Comparison of ENCODE assay signal across 8 cellular contexts in the genomic region with DNA sequence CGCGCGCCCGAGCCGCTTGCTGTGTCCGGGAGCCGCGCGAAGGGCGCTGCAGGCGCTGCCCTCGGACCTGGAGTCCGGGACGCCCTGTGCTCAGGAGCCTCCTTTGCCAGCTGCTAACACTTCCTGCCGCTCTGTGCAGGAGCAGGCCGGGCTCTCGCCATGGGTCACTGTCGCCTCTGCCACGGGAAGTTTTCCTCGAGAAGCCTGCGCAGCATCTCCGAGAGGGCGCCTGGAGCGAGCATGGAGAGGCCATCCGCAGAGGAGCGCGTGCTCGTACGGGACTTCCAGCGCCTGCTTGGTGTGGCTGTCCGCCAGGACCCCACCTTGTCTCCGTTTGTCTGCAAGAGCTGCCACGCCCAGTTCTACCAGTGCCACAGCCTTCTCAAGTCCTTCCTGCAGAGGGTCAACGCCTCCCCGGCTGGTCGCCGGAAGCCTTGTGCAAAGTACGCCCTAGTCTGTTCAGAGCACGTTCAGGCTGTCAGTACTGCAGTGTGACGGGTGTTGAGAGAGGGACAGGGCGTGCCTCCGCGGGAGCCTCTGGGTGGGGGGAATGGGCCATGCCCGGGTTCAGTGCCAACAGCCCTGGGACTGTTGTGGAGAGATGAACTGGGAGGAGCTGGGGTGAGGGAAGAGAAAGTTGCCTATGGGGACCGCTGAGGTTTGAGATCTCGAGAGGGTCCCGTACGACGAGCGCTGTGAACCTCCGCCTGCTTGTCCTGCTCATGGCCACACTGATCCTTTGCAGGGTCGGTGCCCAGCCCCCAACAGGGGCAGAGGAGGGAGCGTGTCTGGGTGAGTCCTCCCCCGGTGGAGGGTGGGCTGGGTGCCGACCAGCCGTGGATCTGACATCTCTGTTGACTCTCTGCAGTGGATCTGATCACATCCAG. TPM values are rescaled to one million over a fixed set of nuclear protein-coding genes. Genes with fewer than 3 reads are reported as not detected.
DNase-seq lines count a peak whose midpoint lies in the region; ATAC-seq and TF ChIP-seq lines count a peak whose summit lies in the region.

No MANE protein-coding gene starts in this region.

- H3K36me3 ChIP-seq in HEK293 (ENCODE audit: control insufficient read depth in 2 of 2, insufficient read depth in 1 of 2, low read length in 2 of 2) = peaks cover 21 to 41% of the 10 kb centered on the region in 2 experiments; a peak in 2 of 3 replicates
- H3K36me3 ChIP-seq in RWPE2 (ENCODE audit: low read depth) = peaks cover 47% of the 10 kb centered on the region
- H3K36me3 ChIP-seq in cardiac muscle cell = peaks cover 5% of the 10 kb centered on the region
- H3K36me3 ChIP-seq in prostate gland = no peaks in the 10 kb centered on the region

- H3K4me3 ChIP-seq in HEK293 (ENCODE audit: low read depth, low read length) (peak overlapping the region; percentile 70), RWPE2 (ENCODE audit: severe bottlenecking) (peak overlapping the region; percentile 79), cardiac muscle cell (peak overlapping the region; percentile 80), prostate gland (peak overlapping the region; percentile 72 to 97)

- CTCF ChIA-PET in HEK293 (lab: Yijun Ruan, JAX) = interaction anchor here (1.0 kb wide), 1 partner anchor 17 kb away, joined by 3 read pairs; no protein-coding TSS in a partner anchor
- CTCF ChIA-PET in activated naive CD4-positive, alpha-beta T cell treated with anti-CD3 and anti-CD28 coated beads for 36 hours (lab: Charles Lee) = interaction anchor here (0.6 to 4.8 kb wide), 3 partner anchors 17 to 22 kb away, joined by 3 to 20 read pairs (median 15); no protein-coding TSS in a partner anchor

- intact Hi-C loops in activated naive CD4-positive, alpha-beta T cell treated with anti-CD3 and anti-CD28 coated beads for 36 hours (cut with micrococcal nuclease) = loop anchor here (1.0 to 5.0 kb wide), 3 partner anchors 11 to 140 kb away; no protein-coding TSS in a partner anchor
- intact Hi-C loops in prostate gland (cut with DNase I) = loop anchor here (2.0 to 5.0 kb wide), 2 partner anchors 22 to 150 kb away; a partner anchor contains a TSS

- H3K9me3 ChIP-seq in HEK293 (ENCODE audit: control insufficient read depth, insufficient read depth, low read depth, low read length) = no peaks in the 10 kb centered on the region
- no peaks in the 10 kb centered on the region for H3K9me3 ChIP-seq in RWPE2 (ENCODE audit: severe bottlenecking)
- H3K9me3 ChIP-seq in cardiac muscle cell (ENCODE audit: low read depth) = no peaks in the 10 kb centered on the region
- no peaks in the 10 kb centered on the region for H3K9me3 ChIP-seq in prostate gland

- peaks cover 5% of the 10 kb centered on the region; the same call in 1 of the 2 replicates for H3K4me1 ChIP-seq in HEK293 (ENCODE audit: control insufficient read depth, insufficient read depth, low read length)
- peaks cover 18% of the 10 kb centered on the region for H3K4me1 ChIP-seq in RWPE2 (ENCODE audit: insufficient read depth, poor library complexity, severe bottlenecking)
- H3K4me1 ChIP-seq in cardiac muscle cell (ENCODE audit: low read depth) = peaks cover 10% of the 10 kb centered on the region
- peaks cover 17% of the 10 kb centered on the region for H3K4me1 ChIP-seq in prostate gland (replicated peaks)

- DNase-seq in RWPE2 (ENCODE audit: low spot score) (peak; percentile 91), cardiac muscle cell (ENCODE audit: low read depth in 1 of 2, low spot score in 1 of 2) (peak in 1 of 2 donors; percentile 63), prostate gland (ENCODE audit: low spot score) (peak; percentile 66), DMS153 (lab: John Stamatoyannopoulos, UW) (no peak), NCI-H1436 treated with DMSO at 0.1 percent for 48 hours (lab: John Stamatoyannopoulos, UW) (no peak)
- peak; percentile 71 for DNase-seq in activated naive CD4-positive, alpha-beta T cell treated with anti-CD3 and anti-CD28 coated beads for 36 hours

- peak; percentile 25 for ATAC-seq in RWPE2 (ENCODE audit: low read depth)

- peak overlapping the region; percentile 77 for H3K4me3 Mint-ChIP-seq in activated naive CD4-positive, alpha-beta T cell treated with anti-CD3 and anti-CD28 coated beads for 36 hours

- no peak for TF ChIP-seq POLR2A in prostate gland (IDR thresholded peaks at IDR 0.05)

- H3K27me3 Mint-ChIP-seq in activated naive CD4-positive, alpha-beta T cell treated with anti-CD3 and anti-CD28 coated beads for 36 hours (ENCODE audit: low read depth) = no peaks in the 10 kb centered on the region

- H3K27ac ChIP-seq in C4-2B (peak overlapping the region; percentile 85), HEK293 (ENCODE audit: extremely low read depth, low read depth, low read length) (peak overlapping the region; percentile 84; the same call in 1 of the 2 replicates), RWPE2 (ENCODE audit: poor library complexity, severe bottlenecking) (peak overlapping the region; percentile 91), cardiac muscle cell (peak overlapping the region; percentile 96), prostate gland (peak overlapping the region; percentile 91 to 98)

- POLR2A ChIA-PET in HEK293 (lab: Yijun Ruan, JAX) = no interaction called here

- H3K9me3 Mint-ChIP-seq in activated naive CD4-positive, alpha-beta T cell treated with anti-CD3 and anti-CD28 coated beads for 36 hours = no peaks in the 10 kb centered on the region

- peaks cover 53% of the 10 kb centered on the region for H3K4me1 Mint-ChIP-seq in activated naive CD4-positive, alpha-beta T cell treated with anti-CD3 and anti-CD28 coated beads for 36 hours (ENCODE audit: low read depth)

- H3K27me3 ChIP-seq in RWPE2 (ENCODE audit: insufficient read depth, poor library complexity, severe bottlenecking) = no peaks in the 10 kb centered on the region
- no peaks in the 10 kb centered on the region for H3K27me3 ChIP-seq in cardiac muscle cell
- H3K27me3 ChIP-seq in prostate gland (replicated peaks; ENCODE audit: insufficient read depth) = no peaks in the 10 kb centered on the region

- H3K27ac Mint-ChIP-seq in activated naive CD4-positive, alpha-beta T cell treated with anti-CD3 and anti-CD28 coated beads for 36 hours = peak overlapping the region; percentile 85

- WGBS in prostate gland = 30% methylated on average over 56 of the region's 56 CpGs

- no peak for TF ChIP-seq CTCF in C4-2B (conservative IDR thresholded peaks at IDR 0.05)
- TF ChIP-seq CTCF in HEK293 (tag by site-specific recombination; IDR thresholded peaks at IDR 0.05) = no peak
- no peak for TF ChIP-seq CTCF in RWPE2 (IDR thresholded peaks at IDR 0.05; ENCODE audit: poor library complexity, severe bottlenecking)
- TF ChIP-seq CTCF in cardiac muscle cell (IDR thresholded peaks at IDR 0.05; ENCODE audit: low read depth, low read length) = no peak
- no peak for TF ChIP-seq CTCF in prostate gland (IDR thresholded peaks at IDR 0.05)

- peaks cover 23% of the 10 kb centered on the region for H3K36me3 Mint-ChIP-seq in activated naive CD4-positive, alpha-beta T cell treated with anti-CD3 and anti-CD28 coated beads for 36 hours (ENCODE audit: low read depth)

TF ChIP-seq in HEK293, 187 proteins besides CTCF, POLR2A, EP300 and RAD21 (continues in another document):
- TF ChIP-seq KLF7 (tag by site-specific recombination; IDR thresholded peaks at IDR 0.05; ENCODE audit: borderline replicate concordance) = peak; percentile 56; the same call in 1 of the 2 replicates
- TF ChIP-seq ZNF624 (tag by site-specific recombination; IDR thresholded peaks at IDR 0.05) = no peak
- no peak for TF ChIP-seq IKZF3 (tag by site-specific recombination; IDR thresholded peaks at IDR 0.05)
- no peak for TF ChIP-seq ZIC2 (tag by site-specific recombination; IDR thresholded peaks at IDR 0.05)
- no peak for TF ChIP-seq ZNF701 (tag by site-specific recombination; IDR thresholded peaks at IDR 0.05)
- no peak for TF ChIP-seq ZNF391 (tag by site-specific recombination; IDR thresholded peaks at IDR 0.05; ENCODE audit: borderline replicate concordance, low read depth)
- no peak for TF ChIP-seq TCF7L2 (IDR thresholded peaks at IDR 0.05; ENCODE audit: borderline replicate concordance, low read depth, low read length)
- TF ChIP-seq ZNF155 (tag by site-specific recombination; IDR thresholded peaks at IDR 0.05) = no peak
- no peak for TF ChIP-seq ZNF138 (tag by site-specific recombination; IDR thresholded peaks at IDR 0.05; ENCODE audit: borderline replicate concordance)
- no peak for TF ChIP-seq ZNF133 (tag by site-specific recombination; IDR thresholded peaks at IDR 0.05)
- peak; percentile 31; the same call in 1 of the 2 replicates for TF ChIP-seq KLF9 (tag by site-specific recombination; IDR thresholded peaks at IDR 0.05; ENCODE audit: low read depth)
- peak; percentile 49 for TF ChIP-seq GLIS1 (tag by site-specific recombination; IDR thresholded peaks at IDR 0.05)
- TF ChIP-seq, protein P1, sequence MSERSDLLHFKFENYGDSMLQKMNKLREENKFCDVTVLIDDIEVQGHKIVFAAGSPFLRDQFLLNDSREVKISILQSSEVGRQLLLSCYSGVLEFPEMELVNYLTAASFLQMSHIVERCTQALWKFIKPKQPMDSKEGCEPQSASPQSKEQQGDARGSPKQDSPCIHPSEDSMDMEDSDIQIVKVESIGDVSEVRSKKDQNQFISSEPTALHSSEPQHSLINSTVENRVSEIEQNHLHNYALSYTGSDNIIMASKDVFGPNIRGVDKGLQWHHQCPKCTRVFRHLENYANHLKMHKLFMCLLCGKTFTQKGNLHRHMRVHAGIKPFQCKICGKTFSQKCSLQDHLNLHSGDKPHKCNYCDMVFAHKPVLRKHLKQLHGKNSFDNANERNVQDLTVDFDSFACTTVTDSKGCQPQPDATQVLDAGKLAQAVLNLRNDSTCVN (tag by site-specific recombination; optimal IDR thresholded peaks at IDR 0.05) = peak; percentile 32
- TF ChIP-seq KLF8 (tag by site-specific recombination; IDR thresholded peaks at IDR 0.05) = no peak

RNA-seq across cellular contexts. Expression of a gene that starts 1.3 kb away (rescaled TPM):
- 10 to 100 TPM; 19.8 to 25.3 TPM for total RNA-seq in activated naive CD4-positive, alpha-beta T cell treated with anti-CD3 and anti-CD28 coated beads for 36 hours
- total RNA-seq in cardiac muscle cell (30.4 and 43.2 TPM in 2 replicates), prostate gland (10 to 100 TPM; 18.4 to 46.1 TPM)
- 16.2 and 22.5 TPM in 2 replicates for polyA plus RNA-seq in cardiac muscle cell

RNA-seq across cellular contexts. Expression of a gene that starts 1.9 kb away (rescaled TPM):
- 1 to 10 TPM in 1 of 2 experiments, under 1 TPM in 1; 0.91 to 1.4 TPM for total RNA-seq in activated naive CD4-positive, alpha-beta T cell treated with anti-CD3 and anti-CD28 coated beads for 36 hours
- total RNA-seq in cardiac muscle cell (21.3 and 30.0 TPM in 2 replicates), prostate gland (10 to 100 TPM in 1 of 2 donors, 1 to 10 TPM in 1; 8.5 to 16.0 TPM)
- polyA plus RNA-seq in cardiac muscle cell = 15.4 and 22.3 TPM in 2 replicates

RNA-seq across cellular contexts. Expression of a gene that starts 21.1 kb away (rescaled TPM):
- total RNA-seq in activated naive CD4-positive, alpha-beta T cell treated with anti-CD3 and anti-CD28 coated beads for 36 hours = 1 to 10 TPM in 1 of 2 experiments, under 1 TPM in 1; 0.93 to 1.2 TPM
- total RNA-seq in cardiac muscle cell = 15.5 and 25.2 TPM in 2 replicates
- 12.3 and 17.1 TPM in 2 replicates for polyA plus RNA-seq in cardiac muscle cell
- total RNA-seq in prostate gland = 10 to 100 TPM; 15.6 to 19.7 TPM

RNA-seq across cellular contexts. Expression of a gene that starts 36.1 kb away (rescaled TPM):
- total RNA-seq in activated naive CD4-positive, alpha-beta T cell treated with anti-CD3 and anti-CD28 coated beads for 36 hours = 100 to 1,000 TPM; 128 to 158 TPM
- 58.8 and 76.3 TPM in 2 replicates for total RNA-seq in cardiac muscle cell
- polyA plus RNA-seq in cardiac muscle cell = 142 and 159 TPM in 2 replicates
- 10 to 100 TPM; 42.1 to 79.0 TPM for total RNA-seq in prostate gland

Comparison
In these comparisons a context has a peak if more than half of its experiments do, and no peak if none do; other contexts are left out.
1. DNase-seq: peak in RWPE2 (single experiment), activated naive CD4-positive, alpha-beta T cell treated with anti-CD3 and anti-CD28 coated beads for 36 hours (single experiment) and prostate gland (single experiment); none in DMS153 (single experiment) and NCI-H1436 treated with DMSO at 0.1 percent for 48 hours (single experiment).
2. Peak in every context shown above with its lines, with median percentiles within 50 percentile points of each other: H3K27ac ChIP-seq and H3K4me3 ChIP-seq.